Comparison of ENCODE assay signal across 2 cellular contexts in genomic region chr7:93515144-93515543, GRCh38.
TF ChIP-seq lines count a peak whose summit lies in the region.

No MANE protein-coding gene starts in this region.

TF ChIP-seq in SK-N-SH, 30 proteins besides CTCF, POLR2A, EP300 and RAD21 (continued from another document):
- TF ChIP-seq EZH2phosphoT487 (IDR thresholded peaks at IDR 0.05; ENCODE audit: borderline replicate concordance, low read depth) = no peak
TF ChIP-seq in SK-N-SH: peak in this region for 1.

TF ChIP-seq in H1, 55 proteins besides CTCF, POLR2A, EP300 and RAD21 (continued from another document):
- no peak for TF ChIP-seq GABPA (IDR thresholded peaks at IDR 0.05; ENCODE audit: borderline replicate concordance, insufficient read depth, low read length)
- TF ChIP-seq RFX5 (IDR thresholded peaks at IDR 0.05; ENCODE audit: borderline replicate concordance, low read depth, low read length) = peak; percentile 87
